In genomic region chr1:160108888-160109662, GRCh38 we compare ENCODE assay signal across 8 cellular contexts. TPM values are rescaled to one million over a fixed set of nuclear protein-coding genes. Genes with fewer than 3 reads are reported as not detected.
DNase-seq lines count a peak whose midpoint lies in the region; ATAC-seq, FAIRE-seq and TF ChIP-seq lines count a peak whose summit lies in the region.

No MANE protein-coding gene starts in this region.

- H3K9me3 ChIP-seq in T-helper 17 cell (ENCODE audit: control insufficient read depth, low read length, poor library complexity, severe bottlenecking) (no peaks in the 10 kb centered on the region), endothelial cell of umbilical vein (replicated peaks; ENCODE audit: control insufficient read depth, insufficient read depth, low read length) (no peaks in the 10 kb centered on the region)
- no peaks in the 10 kb centered on the region for H3K9me3 ChIP-seq in effector memory CD4-positive, alpha-beta T cell (ENCODE audit: control insufficient read depth, low read length)

- no peak overlapping the region for H3K27ac Mint-ChIP-seq in T-helper 17 cell
- peak overlapping the region; percentile 97 for H3K27ac Mint-ChIP-seq in neural crest cell (ENCODE audit: unreplicated experiment)

- H2AFZ ChIP-seq in endothelial cell of umbilical vein (ENCODE audit: low read depth, low read length), result no peak overlapping the region

- DNase-seq in Ammon's horn (ENCODE audit: low spot score), result peak; percentile 62
- DNase-seq in H54 (ENCODE audit: insufficient read length, low spot score), result peak; percentile 62
- DNase-seq in T-helper 17 cell, result no peak
- DNase-seq in endothelial cell of umbilical vein (ENCODE audit: low read depth, low spot score), result peak; percentile 34
- peak; percentile 57 for DNase-seq in neural crest cell (ENCODE audit: low read depth, low spot score)
- no peak for DNase-seq in NCI-H1048 (lab: John Stamatoyannopoulos, UW)
- DNase-seq in effector memory CD4-positive, alpha-beta T cell, result no peak

- FAIRE-seq in H54 (lab: Jason Lieb, UNC) (no peak), endothelial cell of umbilical vein (lab: Jason Lieb, UNC) (peak; percentile 72)

- TF ChIP-seq POLR2A in H54 (IDR thresholded peaks at IDR 0.05; ENCODE audit: low read depth, low read length) (no peak), endothelial cell of umbilical vein (IDR thresholded peaks at IDR 0.05; ENCODE audit: low read depth, low read length) (no peak)

- H3K9me1 ChIP-seq in endothelial cell of umbilical vein (replicated peaks; ENCODE audit: control insufficient read depth, extremely low read depth, insufficient read depth, low read length), result no peaks in the 10 kb centered on the region

- H4K20me1 ChIP-seq in endothelial cell of umbilical vein (replicated peaks; ENCODE audit: control insufficient read depth, extremely low read depth, insufficient read depth, low read length), result no peaks in the 10 kb centered on the region

- H3K27me3 Mint-ChIP-seq in T-helper 17 cell, result peaks cover 35% of the 10 kb centered on the region
- H3K27me3 Mint-ChIP-seq in neural crest cell (ENCODE audit: low read depth), result no peaks in the 10 kb centered on the region

- H3K36me3 Mint-ChIP-seq in T-helper 17 cell (ENCODE audit: low read depth) (no peaks in the 10 kb centered on the region), neural crest cell (ENCODE audit: low read depth) (no peaks in the 10 kb centered on the region)

- no peak overlapping the region for H3K4me3 ChIP-seq in endothelial cell of umbilical vein (replicated peaks in 1 of 3; ENCODE audit: insufficient read depth in 1 of 3, low read depth in 1 of 3, low read length in 3 of 3)
- H3K4me3 ChIP-seq in effector memory CD4-positive, alpha-beta T cell (ENCODE audit: insufficient read depth, low read depth, low read length, poor library complexity, severe bottlenecking), result no peak overlapping the region

- peak; percentile 59 for ATAC-seq in T-helper 17 cell
- ATAC-seq in HG02642 (IDR thresholded peaks at IDR 0.05; ENCODE audit: poor library complexity, unreplicated experiment), result no peak

- no peak overlapping the region for H3K4me3 Mint-ChIP-seq in T-helper 17 cell
- peak overlapping the region; percentile 85 for H3K4me3 Mint-ChIP-seq in neural crest cell

- no peaks in the 10 kb centered on the region for H3K9me3 Mint-ChIP-seq in neural crest cell

- BruUV-seq in endothelial cell of umbilical vein (replicated peaks; lab: Mats Ljungman, UMichigan), result no TSS peak

- POLR2A ChIA-PET in endothelial cell of umbilical vein (lab: Charles Lee), result no interaction called here

- no peaks in the 10 kb centered on the region for H3K79me2 ChIP-seq in endothelial cell of umbilical vein (ENCODE audit: control insufficient read depth, insufficient read depth, low read length)

- H3K4me2 ChIP-seq in endothelial cell of umbilical vein (ENCODE audit: insufficient read depth, low read length), result no peak overlapping the region

- dilution Hi-C loops in endothelial cell of umbilical vein (cut with MboI; ENCODE audit: extremely low pct_ligation_motif_present, low sequenced_read_pairs), result no loop called here

- no peaks in the 10 kb centered on the region for H3K36me3 ChIP-seq in endothelial cell of umbilical vein (ENCODE audit: control insufficient read depth in 2 of 2, extremely low read depth in 1 of 2, insufficient read depth in 2 of 2, low read length in 2 of 2)
- H3K36me3 ChIP-seq in effector memory CD4-positive, alpha-beta T cell (ENCODE audit: control insufficient read depth, insufficient read depth, low read length), result no peaks in the 10 kb centered on the region

- H3K9ac ChIP-seq in endothelial cell of umbilical vein (replicated peaks; ENCODE audit: extremely low read depth, insufficient read depth, low read length), result no peak overlapping the region

- TF ChIP-seq CTCF in endothelial cell of umbilical vein (IDR thresholded peaks at IDR 0.05; ENCODE audit: extremely low read depth in 1 of 2, insufficient read depth in 1 of 2, low read depth in 1 of 2, low read length in 2 of 2), result peak; percentile 55 to 58
- TF ChIP-seq CTCF in neural crest cell (conservative IDR thresholded peaks at IDR 0.05), result peak; percentile 64

- H3K4me1 ChIP-seq in endothelial cell of umbilical vein (ENCODE audit: control insufficient read depth, extremely low read depth, insufficient read depth, low read length), result no peaks in the 10 kb centered on the region
- H3K4me1 ChIP-seq in effector memory CD4-positive, alpha-beta T cell (ENCODE audit: control insufficient read depth, insufficient read depth, low read length, poor library complexity, severe bottlenecking), result no peaks in the 10 kb centered on the region

- H3K27ac ChIP-seq in endothelial cell of umbilical vein (ENCODE audit: insufficient read depth, low read depth, low read length), result no peak overlapping the region
- H3K27ac ChIP-seq in effector memory CD4-positive, alpha-beta T cell (ENCODE audit: insufficient read depth, low read length, poor library complexity, severe bottlenecking), result no peak overlapping the region

- H3K4me1 Mint-ChIP-seq in T-helper 17 cell (peaks cover 8% of the 10 kb centered on the region), neural crest cell (peaks cover 77% of the 10 kb centered on the region)

- intact Hi-C loops in endothelial cell of umbilical vein (cut with micrococcal nuclease), result loop anchor here (10.0 kb wide), 1 partner anchor 496 kb away; no protein-coding TSS in a partner anchor

- CTCF ChIA-PET in endothelial cell of umbilical vein (lab: Charles Lee), result interaction anchor here (0.7 to 4.5 kb wide), 19 partner anchors 8 to 270 kb away, joined by 3 to 48 read pairs (median 3); partner anchors contain the start of gene CASQ1

- H3K27me3 ChIP-seq in endothelial cell of umbilical vein (ENCODE audit: control insufficient read depth in 2 of 2, insufficient read depth in 2 of 2, low read length in 2 of 2), result peaks cover 20 to 27% of the 10 kb centered on the region in 2 experiments
- no peaks in the 10 kb centered on the region for H3K27me3 ChIP-seq in effector memory CD4-positive, alpha-beta T cell (replicated peaks; ENCODE audit: control insufficient read depth, insufficient read depth, low read length, poor library complexity, severe bottlenecking)

TF ChIP-seq in endothelial cell of umbilical vein, 7 proteins besides CTCF, POLR2A, EP300 and RAD21 (continues in another document):
- no peak for TF ChIP-seq MYC (IDR thresholded peaks at IDR 0.05; ENCODE audit: low read depth, low read length)

RNA-seq across cellular contexts. Expression of gene ATP1A2, which starts 6.5 kb away (rescaled TPM):
- total RNA-seq in T-helper 17 cell, result not detected
- total RNA-seq in endothelial cell of umbilical vein, result not detected in 2 replicates
- polyA plus RNA-seq in endothelial cell of umbilical vein, result not detected in 2 replicates
- polyA plus RNA-seq in endothelial cell of umbilical vein (2011; cell fraction: cytosol; rRNA removed), result not detected in 2 replicates
- polyA plus RNA-seq in endothelial cell of umbilical vein (2011; cell fraction: nucleus; rRNA removed), result not detected in 2 replicates
- not detected in 2 replicates for polyA plus RNA-seq in endothelial cell of umbilical vein (2012)
- 0.08 TPM in 1 of 2 replicates, not detected in the other for polyA minus RNA-seq in endothelial cell of umbilical vein
- not detected for polyA minus RNA-seq in endothelial cell of umbilical vein (2011; cell fraction: cytosol; rRNA and poly(A)+ RNA removed)
- not detected in 2 replicates for polyA minus RNA-seq in endothelial cell of umbilical vein (2011; cell fraction: nucleus; rRNA and poly(A)+ RNA removed)
- 93.6 and 101 TPM in 2 replicates for total RNA-seq in neural crest cell

RNA-seq across cellular contexts. Expression of gene IGSF8, which starts 10.7 kb away (rescaled TPM):
- total RNA-seq in T-helper 17 cell (10 to 100 TPM; 29.3 to 36.8 TPM), endothelial cell of umbilical vein (9.5 and 10.2 TPM in 2 replicates), neural crest cell (27.5 and 28.4 TPM in 2 replicates)
- 17.5 and 20.2 TPM in 2 replicates for polyA plus RNA-seq in endothelial cell of umbilical vein
- polyA plus RNA-seq in endothelial cell of umbilical vein (2011; cell fraction: cytosol; rRNA removed), result 7.7 and 10.3 TPM in 2 replicates
- polyA plus RNA-seq in endothelial cell of umbilical vein (2011; cell fraction: nucleus; rRNA removed), result 13.1 and 13.9 TPM in 2 replicates
- polyA plus RNA-seq in endothelial cell of umbilical vein (2012), result 6.0 and 11.5 TPM in 2 replicates
- 6.9 and 9.8 TPM in 2 replicates for polyA minus RNA-seq in endothelial cell of umbilical vein
- 23.0 TPM for polyA minus RNA-seq in endothelial cell of umbilical vein (2011; cell fraction: cytosol; rRNA and poly(A)+ RNA removed)
- polyA minus RNA-seq in endothelial cell of umbilical vein (2011; cell fraction: nucleus; rRNA and poly(A)+ RNA removed), result 1.8 and 2.1 TPM in 2 replicates

RNA-seq across cellular contexts. Expression of gene KCNJ9, which starts 27.7 kb away (rescaled TPM):
- total RNA-seq in T-helper 17 cell (not detected), endothelial cell of umbilical vein (not detected in 2 replicates), neural crest cell (0.11 and 0.19 TPM in 2 replicates)
- polyA plus RNA-seq in endothelial cell of umbilical vein, result not detected in 2 replicates
- polyA plus RNA-seq in endothelial cell of umbilical vein (2011; cell fraction: cytosol; rRNA removed), result not detected in 2 replicates
- not detected in 2 replicates for polyA plus RNA-seq in endothelial cell of umbilical vein (2011; cell fraction: nucleus; rRNA removed)
- polyA plus RNA-seq in endothelial cell of umbilical vein (2012), result not detected in 2 replicates
- polyA minus RNA-seq in endothelial cell of umbilical vein, result not detected in 2 replicates
- not detected for polyA minus RNA-seq in endothelial cell of umbilical vein (2011; cell fraction: cytosol; rRNA and poly(A)+ RNA removed)
- polyA minus RNA-seq in endothelial cell of umbilical vein (2011; cell fraction: nucleus; rRNA and poly(A)+ RNA removed), result not detected in 2 replicates

RNA-seq across cellular contexts. Expression of gene KCNJ10, which starts 39.1 kb away (rescaled TPM):
- not detected for total RNA-seq in T-helper 17 cell
- not detected in 2 replicates for total RNA-seq in endothelial cell of umbilical vein
- not detected in 2 replicates for polyA plus RNA-seq in endothelial cell of umbilical vein
- polyA plus RNA-seq in endothelial cell of umbilical vein (2011; cell fraction: cytosol; rRNA removed), result not detected in 2 replicates
- not detected in 2 replicates for polyA plus RNA-seq in endothelial cell of umbilical vein (2011; cell fraction: nucleus; rRNA removed)
- polyA plus RNA-seq in endothelial cell of umbilical vein (2012), result not detected in 2 replicates
- not detected in 2 replicates for polyA minus RNA-seq in endothelial cell of umbilical vein
- not detected for polyA minus RNA-seq in endothelial cell of umbilical vein (2011; cell fraction: cytosol; rRNA and poly(A)+ RNA removed)
- not detected in 2 replicates for polyA minus RNA-seq in endothelial cell of umbilical vein (2011; cell fraction: nucleus; rRNA and poly(A)+ RNA removed)
- 0.47 and 0.73 TPM in 2 replicates for total RNA-seq in neural crest cell

RNA-seq across cellular contexts. Expression of gene ATP1A4, which starts 42.3 kb away (rescaled TPM):
- under 1 TPM in 1 of 2 donors, not detected in 1; 0.27 TPM for total RNA-seq in T-helper 17 cell
- total RNA-seq in endothelial cell of umbilical vein, result not detected in 2 replicates
- polyA plus RNA-seq in endothelial cell of umbilical vein, result not detected in 2 replicates
- not detected in 2 replicates for polyA plus RNA-seq in endothelial cell of umbilical vein (2011; cell fraction: cytosol; rRNA removed)
- polyA plus RNA-seq in endothelial cell of umbilical vein (2011; cell fraction: nucleus; rRNA removed), result not detected in 2 replicates
- not detected in 2 replicates for polyA plus RNA-seq in endothelial cell of umbilical vein (2012)
- polyA minus RNA-seq in endothelial cell of umbilical vein, result not detected in 2 replicates
- not detected for polyA minus RNA-seq in endothelial cell of umbilical vein (2011; cell fraction: cytosol; rRNA and poly(A)+ RNA removed)
- not detected in 2 replicates for polyA minus RNA-seq in endothelial cell of umbilical vein (2011; cell fraction: nucleus; rRNA and poly(A)+ RNA removed)
- 0.20 and 0.35 TPM in 2 replicates for total RNA-seq in neural crest cell

Comparison
In these comparisons a context has a peak if more than half of its experiments do, and no peak if none do; other contexts are left out.
1. DNase-seq: peak in Ammon's horn (single experiment), H54 (single experiment), endothelial cell of umbilical vein (single experiment) and neural crest cell (single experiment); none in T-helper 17 cell (0 of 3), NCI-H1048 (single experiment) and effector memory CD4-positive, alpha-beta T cell (0 of 3).
2. RNA of gene ATP1A2, which starts 6.5 kb away (total RNA-seq): 93.6 to 101 TPM in neural crest cell; not detected in T-helper 17 cell and not detected in endothelial cell of umbilical vein; every median in the first group is over 10 times any median in the second.